In genomic region chr10:37057280-37057679, GRCh38 we compare ENCODE assay signal across 34 cellular contexts.
"Had no signal": no experiment of that assay in that cellular context is flagged by ENCODE, and none has a peak within 500 bp of the region (broad histone marks: within the 10 kb centered on the region; RNA-seq: fewer than 3 reads in every experiment).

No MANE protein-coding gene starts in this region.

- H3K27me3 ChIP-seq: adrenal gland, ascending aorta, body of pancreas, brain microvascular endothelial cell, breast epithelium, cardiac muscle cell had no signal

- ATAC-seq: activated naive CD4-positive, alpha-beta T cell treated with anti-CD3 and anti-CD28 coated beads, Interleukin-2, amount 50 U/mL, for 72 hours; activated naive CD8-positive, alpha-beta T cell treated with anti-CD3 and anti-CD28 coated beads, Interleukin-2, amount 50 U/mL, for 24 hours; activated T-cell treated with anti-CD3 and anti-CD28 coated beads, Interleukin-2, amount 50 U/mL, for 4 hours; activated T-cell treated with anti-CD3 and anti-CD28 coated beads, Interleukin-2, amount 50 U/mL, for 72 hours; activated T-helper 17 cell treated with anti-CD3 and anti-CD28 coated beads, Interleukin-2, amount 50 U/mL, for 72 hours; body of pancreas had no signal

- FAIRE-seq: astrocyte, bronchial epithelial cell had no signal

- H3K4me3 ChIP-seq: adrenal gland, ascending aorta, body of pancreas, breast epithelium, cardiac muscle cell had no signal

- H3K4me1 ChIP-seq: adrenal gland, ascending aorta, body of pancreas, breast epithelium had no signal

- H3K36me3 ChIP-seq: adrenal gland, ascending aorta, brain microvascular endothelial cell, breast epithelium, cardiac muscle cell had no signal

- H3K9me3 ChIP-seq: adrenal gland, ascending aorta, body of pancreas, breast epithelium had no signal

- H3K27ac ChIP-seq: adrenal gland, ascending aorta, body of pancreas, brain microvascular endothelial cell, breast epithelium, cardiac muscle cell had no signal

- DNase-seq: activated effector memory CD4-positive, alpha-beta T cell treated with anti-CD3 and anti-CD28 coated beads, Interleukin-2, amount 50 U/mL, for 16 hours; activated effector memory CD4-positive, alpha-beta T cell treated with Interleukin-2 at 50 U/mL for 16 hours; activated gamma-delta T cell; activated gamma-delta T cell treated with Interleukin-2 at 50 U/mL for 16 hours; activated naive CD4-positive, alpha-beta T cell; activated naive CD4-positive, alpha-beta T cell treated with anti-CD3 and anti-CD28 coated beads for 36 hours; activated naive CD4-positive, alpha-beta T cell treated with anti-CD3 and anti-CD28 coated beads, Interleukin-2, amount 10 ng/mL, durations not matched to agents 7 days and 5 days; activated naive CD4-positive, alpha-beta T cell treated with anti-CD3 and anti-CD28 coated beads, Interleukin-2, amount 50 U/mL, for 16 hours; activated naive CD4-positive, alpha-beta T cell treated with Interleukin-2 at 50 U/mL for 16 hours; activated naive CD8-positive, alpha-beta T cell treated with anti-CD3 and anti-CD28 coated beads for 36 hours; activated naive CD8-positive, alpha-beta T cell treated with anti-CD3 and anti-CD28 coated beads, Interleukin-2, amount 10 ng/mL, durations not matched to agents 7 days and 5 days; activated naive CD8-positive, alpha-beta T cell treated with anti-CD3 and anti-CD28 coated beads, Interleukin-2, amount 50 U/mL, for 24 hours; activated T-cell treated with anti-CD3 and anti-CD28 coated beads, Interleukin-2, amount 50 U/mL, for 1 hour; activated T-cell treated with anti-CD3 and anti-CD28 coated beads, Interleukin-2, amount 50 U/mL, for 24 hours; activated T-cell treated with anti-CD3 and anti-CD28 coated beads, Interleukin-2, amount 50 U/mL, for 4 hours; activated T-cell treated with anti-CD3 and anti-CD28 coated beads, Interleukin-2, amount 50 U/mL, for 48 hours; activated T-cell treated with anti-CD3 and anti-CD28 coated beads, Interleukin-2, amount 50 U/mL, for 72 hours; adrenal gland; amniotic stem cell; amygdala; anterior cingulate cortex; aorta; body of pancreas; brain microvascular endothelial cell; caudate nucleus; central memory CD4-positive, alpha-beta T cell; cerebellar nuclear complex had no signal
